In genomic region chr4:159071178-159071968, GRCh38 we compare ENCODE assay signal across 12 cellular contexts. TPM values are rescaled to one million over a fixed set of nuclear protein-coding genes. Genes with fewer than 3 reads are reported as not detected.
DNase-seq lines count a peak whose midpoint lies in the region; ATAC-seq and TF ChIP-seq lines count a peak whose summit lies in the region.
"Had no signal": no experiment of that assay in that cellular context is flagged by ENCODE, and none has a peak within 500 bp of the region (broad histone marks: within the 10 kb centered on the region; RNA-seq: fewer than 3 reads in every experiment).

No MANE protein-coding gene starts in this region.

- H3K4me3 ChIP-seq in MG63 (no peak overlapping the region), dorsolateral prefrontal cortex (peak overlapping the region in 1 of 59 donors; percentile 8)
- no peak overlapping the region for H3K4me3 ChIP-seq in CD4-positive, alpha-beta memory T cell (ENCODE audit: low read length in 2 of 2)
- H3K4me3 ChIP-seq: HAP-1 had no signal

- no peaks in the 10 kb centered on the region for H3K4me1 Mint-ChIP-seq in CD4-positive, alpha-beta memory T cell

- H3K27me3 Mint-ChIP-seq in CD4-positive, alpha-beta memory T cell = no peaks in the 10 kb centered on the region

- POLR2A ChIA-PET in CD4-positive, alpha-beta memory T cell (lab: Charles Lee; ENCODE audit: partially characterized antibody) = no interaction called here

- intact Hi-C loops in dorsolateral prefrontal cortex (cut with DNase I) = loop anchor here in 1 of 2 donors (2.0 kb wide), 1 partner anchor 31 kb away; the partner anchor contains the start of gene RAPGEF2
- intact Hi-C loops in CD4-positive, alpha-beta memory T cell (cut with micrococcal nuclease) = no loop called here

- no peak for TF ChIP-seq CTCF in dorsolateral prefrontal cortex (IDR thresholded peaks at IDR 0.05 in 54 of 56, conservative IDR thresholded peaks at IDR 0.05 in 2 of 56; ENCODE audit: low read depth in 1 of 56, partially characterized antibody in 56 of 56)

- DNase-seq in AG08395 (ENCODE audit: low spot score) (peak; percentile 28), MG63 (peak; percentile 39), dorsolateral prefrontal cortex (no peak), left lobe of liver (ENCODE audit: low spot score) (no peak), dedifferentiated amniotic fluid mesenchymal stem cell (ENCODE audit: extremely low spot score) (no peak), cortex of kidney (lab: John Stamatoyannopoulos, UW) (no peak), NCI-H1694 treated with DMSO at 0.1 percent for 48 hours (lab: John Stamatoyannopoulos, UW) (no peak)
- no peak for DNase-seq in CD4-positive, alpha-beta memory T cell
- DNase-seq: activated naive CD4-positive, alpha-beta T cell; NCI-H82 had no signal

- no peak overlapping the region for H3K27ac Mint-ChIP-seq in CD4-positive, alpha-beta memory T cell

- no peaks in the 10 kb centered on the region for H3K9me3 ChIP-seq in MG63
- H3K9me3 ChIP-seq in CD4-positive, alpha-beta memory T cell (ENCODE audit: control insufficient read depth in 1 of 2, low read length in 2 of 2) = no peaks in the 10 kb centered on the region
- H3K9me3 ChIP-seq: BE2C, HAP-1 had no signal

- H3K9me3 Mint-ChIP-seq in CD4-positive, alpha-beta memory T cell = no peaks in the 10 kb centered on the region

- no peak overlapping the region for H3K4me3 Mint-ChIP-seq in CD4-positive, alpha-beta memory T cell

- H3K27ac ChIP-seq in dorsolateral prefrontal cortex = peak overlapping the region in 48 of 59 donors; percentile 1 to 76 (median 43)
- no peak overlapping the region for H3K27ac ChIP-seq in CD4-positive, alpha-beta memory T cell (ENCODE audit: low read depth, low read length)

- CTCF ChIA-PET in CD4-positive, alpha-beta memory T cell (lab: Charles Lee; ENCODE audit: partially characterized antibody) = no interaction called here

- H3K36me3 ChIP-seq in MG63 = no peaks in the 10 kb centered on the region
- H3K36me3 ChIP-seq in CD4-positive, alpha-beta memory T cell (ENCODE audit: insufficient read depth, low read length) = no peaks in the 10 kb centered on the region
- H3K36me3 ChIP-seq: BE2C, HAP-1 had no signal

- H3K4me1 ChIP-seq in CD4-positive, alpha-beta memory T cell (ENCODE audit: insufficient read depth, low read length) = no peaks in the 10 kb centered on the region
- H3K4me1 ChIP-seq: BE2C had no signal

- no peaks in the 10 kb centered on the region for H3K36me3 Mint-ChIP-seq in CD4-positive, alpha-beta memory T cell

- H3K27me3 ChIP-seq in MG63 (no peaks in the 10 kb centered on the region), dorsolateral prefrontal cortex (no peaks in the 10 kb centered on the region)
- no peaks in the 10 kb centered on the region for H3K27me3 ChIP-seq in CD4-positive, alpha-beta memory T cell (ENCODE audit: insufficient read depth, low read length)
- H3K27me3 ChIP-seq: BE2C had no signal

- peak; percentile 65 for ATAC-seq in left lobe of liver

RNA-seq across cellular contexts. Expression of gene RAPGEF2, which starts 31.5 kb away (rescaled TPM):
- total RNA-seq in MG63 (2014; rRNA removed; shearing (Covaris generic); ENCODE audit: low replicate concordance) = 13.8 and 14.5 TPM in 2 replicates
- total RNA-seq in dorsolateral prefrontal cortex (100 to 1,000 TPM in 119 of 120 experiments, 10 to 100 TPM in 1; 98.7 to 270 (median 178) TPM), left lobe of liver (31.0 TPM)
- 10 to 100 TPM; 23.1 to 27.9 TPM for total RNA-seq in CD4-positive, alpha-beta memory T cell
- polyA plus RNA-seq in CD4-positive, alpha-beta memory T cell = 1 to 10 TPM in 1 of 2 donors, under 1 TPM in 1; 0.69 to 1.2 TPM

Comparison
In these comparisons a context has a peak if more than half of its experiments do, and no peak if none do; other contexts are left out.
1. DNase-seq: peak in AG08395 (single experiment) and MG63 (single experiment); none in dorsolateral prefrontal cortex (0 of 10), left lobe of liver (single experiment), dedifferentiated amniotic fluid mesenchymal stem cell (single experiment), cortex of kidney (single experiment), NCI-H1694 treated with DMSO at 0.1 percent for 48 hours (single experiment) and CD4-positive, alpha-beta memory T cell (0 of 5).